ENCODE assay signal across 21 cellular contexts in the genomic region with DNA sequence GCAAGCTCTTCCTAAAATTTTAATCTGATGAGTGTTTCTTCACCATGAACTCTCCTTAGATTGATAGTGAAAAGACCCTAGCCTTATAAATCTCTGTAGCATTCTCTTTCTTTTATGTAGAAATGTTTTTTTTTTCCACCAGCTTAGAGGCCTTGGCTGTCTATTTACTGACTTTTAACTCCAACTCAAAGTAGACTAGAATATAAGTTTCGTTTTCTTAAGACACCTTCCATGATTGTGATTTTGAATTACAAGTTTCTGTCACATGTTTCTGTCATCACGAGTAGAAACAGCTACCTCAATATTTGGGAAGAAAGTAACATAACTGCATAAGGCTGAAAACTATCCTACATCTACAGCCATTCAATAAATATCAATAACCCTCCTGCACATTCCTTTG. TPM values are rescaled to one million over a fixed set of nuclear protein-coding genes. Genes with fewer than 3 reads are reported as not detected.
DNase-seq lines count a peak whose midpoint lies in the region; ATAC-seq lines count a peak whose summit lies in the region.
"Had no signal": no experiment of that assay in that cellular context is flagged by ENCODE, and none has a peak within 500 bp of the region (broad histone marks: within the 10 kb centered on the region; RNA-seq: fewer than 3 reads in every experiment).

No MANE protein-coding gene starts in this region.

- H3K4me3 Mint-ChIP-seq in activated naive CD4-positive, alpha-beta T cell treated with anti-CD3 and anti-CD28 coated beads for 36 hours, result no peak overlapping the region
- no peak overlapping the region for H3K4me3 Mint-ChIP-seq in stimulated activated naive B cell treated with anti-CD40 and anti-IgM and Interleukin-4, amounts not matched to agents 10 μg/mL and 1 μg/mL and 100 μg/mL, for 72 hours
- H3K4me3 Mint-ChIP-seq: CD4-positive, alpha-beta memory T cell had no signal

- CTCF ChIA-PET in activated naive CD4-positive, alpha-beta T cell treated with anti-CD3 and anti-CD28 coated beads for 36 hours (lab: Charles Lee), result interaction anchor here (1.9 to 2.2 kb wide), 2 partner anchors 18 to 85 kb away, joined by 6 to 9 read pairs; no protein-coding TSS in a partner anchor

- no peaks in the 10 kb centered on the region for H3K36me3 Mint-ChIP-seq in activated naive CD4-positive, alpha-beta T cell treated with anti-CD3 and anti-CD28 coated beads for 36 hours (ENCODE audit: low read depth)
- no peaks in the 10 kb centered on the region for H3K36me3 Mint-ChIP-seq in stimulated activated naive B cell treated with anti-CD40 and anti-IgM and Interleukin-4, amounts not matched to agents 10 μg/mL and 1 μg/mL and 100 μg/mL, for 72 hours
- H3K36me3 Mint-ChIP-seq: CD4-positive, alpha-beta memory T cell had no signal

- H3K27ac Mint-ChIP-seq in activated naive CD4-positive, alpha-beta T cell treated with anti-CD3 and anti-CD28 coated beads for 36 hours, result peak overlapping the region; percentile 71
- H3K27ac Mint-ChIP-seq in stimulated activated naive B cell treated with anti-CD40 and anti-IgM and Interleukin-4, amounts not matched to agents 10 μg/mL and 1 μg/mL and 100 μg/mL, for 72 hours, result peak overlapping the region; percentile 26
- H3K27ac Mint-ChIP-seq: CD4-positive, alpha-beta memory T cell had no signal

- no peaks in the 10 kb centered on the region for H3K9me3 Mint-ChIP-seq in activated naive CD4-positive, alpha-beta T cell treated with anti-CD3 and anti-CD28 coated beads for 36 hours
- peaks cover 0 to 2% of the 10 kb centered on the region in 2 donors for H3K9me3 Mint-ChIP-seq in stimulated activated naive B cell treated with anti-CD40 and anti-IgM and Interleukin-4, amounts not matched to agents 10 μg/mL and 1 μg/mL and 100 μg/mL, for 72 hours

- DNase-seq in activated naive CD4-positive, alpha-beta T cell treated with anti-CD3 and anti-CD28 coated beads for 36 hours, result no peak
- no peak for DNase-seq in activated naive CD4-positive, alpha-beta T cell treated with Interleukin-2 at 50 U/mL for 16 hours
- DNase-seq in stimulated activated naive B cell treated with anti-CD40 and anti-IgM and Interleukin-4, amounts not matched to agents 10 μg/mL and 1 μg/mL and 100 μg/mL, for 72 hours, result no peak
- DNase-seq in NAMALWA (ENCODE audit: low spot score) (no peak), SHP77 (lab: John Stamatoyannopoulos, UW) (no peak)
- DNase-seq: Calu3; CD4-positive, alpha-beta memory T cell; GF-D8; GM23248; MM.1S; NCI-H1092 treated with DMSO at 0.1 percent for 48 hours; NCI-H146; NCI-H2081 treated with DMSO at 0.1 percent for 48 hours; NCI-H446 treated with DMSO at 0.1 percent for 48 hours; NCI-H69; Right ventricle myocardium superior had no signal

- peaks cover 22% of the 10 kb centered on the region for H3K27me3 Mint-ChIP-seq in activated naive CD4-positive, alpha-beta T cell treated with anti-CD3 and anti-CD28 coated beads for 36 hours (ENCODE audit: low read depth)
- peaks cover 29 to 32% of the 10 kb centered on the region in 2 donors for H3K27me3 Mint-ChIP-seq in stimulated activated naive B cell treated with anti-CD40 and anti-IgM and Interleukin-4, amounts not matched to agents 10 μg/mL and 1 μg/mL and 100 μg/mL, for 72 hours

- H3K4me1 Mint-ChIP-seq in activated naive CD4-positive, alpha-beta T cell treated with anti-CD3 and anti-CD28 coated beads for 36 hours (ENCODE audit: low read depth), result peaks cover 28% of the 10 kb centered on the region
- H3K4me1 Mint-ChIP-seq in stimulated activated naive B cell treated with anti-CD40 and anti-IgM and Interleukin-4, amounts not matched to agents 10 μg/mL and 1 μg/mL and 100 μg/mL, for 72 hours, result peaks cover 6 to 7% of the 10 kb centered on the region in 2 donors
- H3K4me1 Mint-ChIP-seq: CD4-positive, alpha-beta memory T cell had no signal

- intact Hi-C loops in activated naive CD4-positive, alpha-beta T cell treated with anti-CD3 and anti-CD28 coated beads for 36 hours (cut with micrococcal nuclease), result loop anchor here (1.0 to 10.0 kb wide), 4 partner anchors 60 to 1747 kb away; a partner anchor contains a TSS

- peak; percentile 62 for ATAC-seq in GM21367 (IDR thresholded peaks at IDR 0.05; ENCODE audit: unreplicated experiment)
- ATAC-seq in HG02885 (IDR thresholded peaks at IDR 0.05; ENCODE audit: poor library complexity, unreplicated experiment), result peak; percentile 34
- no peak for ATAC-seq in stimulated activated naive B cell treated with anti-CD40 and anti-IgM and Interleukin-4, amounts not matched to agents 10 μg/mL and 1 μg/mL and 100 μg/mL, for 72 hours (replicated peaks)
- no peak for ATAC-seq in HG03097 (IDR thresholded peaks at IDR 0.05; ENCODE audit: low FRiP score, unreplicated experiment)
- ATAC-seq: A549 had no signal

RNA-seq across cellular contexts. Expression of a gene that starts 17.8 kb away (rescaled TPM):
- total RNA-seq in activated naive CD4-positive, alpha-beta T cell treated with anti-CD3 and anti-CD28 coated beads for 36 hours, result not detected
- total RNA-seq: CD4-positive, alpha-beta memory T cell; OCI-LY7; Right ventricle myocardium superior had no signal

Comparison
In these comparisons a context has a peak if more than half of its experiments do, and no peak if none do; other contexts are left out.
1. ATAC-seq: peak in GM21367 (single experiment) and HG02885 (single experiment); none in stimulated activated naive B cell treated with anti-CD40 and anti-IgM and Interleukin-4, amounts not matched to agents 10 μg/mL and 1 μg/mL and 100 μg/mL, for 72 hours (0 of 2) and HG03097 (single experiment).